19 cellular contexts compared by ENCODE assay signal in the genomic region with DNA sequence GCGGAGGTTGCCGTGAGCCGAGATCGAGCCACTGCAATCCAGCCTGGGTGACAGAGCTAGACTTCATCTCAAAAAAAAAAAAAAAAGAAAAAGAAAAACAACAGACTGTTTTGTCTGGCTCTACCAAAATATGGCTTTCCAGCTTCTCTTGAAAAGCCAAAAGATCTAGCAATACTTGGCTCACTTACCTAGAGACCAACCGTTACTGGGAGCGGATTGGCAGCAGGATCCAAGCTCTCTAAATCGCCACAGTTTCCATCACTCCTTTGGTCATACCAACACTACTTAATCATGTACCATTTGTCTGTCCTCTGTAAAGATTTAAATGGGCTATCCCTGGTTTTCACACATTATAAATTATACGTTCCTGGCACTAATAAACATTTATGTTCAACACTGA.
DNase-seq lines count a peak whose midpoint lies in the region; ATAC-seq and TF ChIP-seq lines count a peak whose summit lies in the region.
"Had no signal": no experiment of that assay in that cellular context is flagged by ENCODE, and none has a peak within 500 bp of the region (broad histone marks: within the 10 kb centered on the region; RNA-seq: fewer than 3 reads in every experiment).

No MANE protein-coding gene starts in this region.

- H3K4me3 ChIP-seq in right cardiac atrium (ENCODE audit: low read length) (no peak overlapping the region), fibroblast of the aortic adventitia (ENCODE audit: low read depth, low read length) (no peak overlapping the region), tibial artery (peak overlapping the region in 1 of 2 donors; percentile 6)
- H3K4me3 ChIP-seq: BLaER1 treated with 17β-estradiol and CSF1 and Interleukin-3, amounts not matched to agents 10 nM and 100 nM; GM12878; GM23248; HAP-1 had no signal

- ATAC-seq in right cardiac atrium = peak; percentile 78 to 82
- ATAC-seq: GM12878 had no signal

- intact Hi-C loops in right cardiac atrium (cut with DNase I) = no loop called here
- intact Hi-C loops in cardiac septum (cut with DNase I) = no loop called here
- intact Hi-C loops in tibial artery (cut with DNase I; ENCODE audit: low total_unique reads) = no loop called here

- H3K27ac ChIP-seq in right cardiac atrium (ENCODE audit: low read length) = no peak overlapping the region
- peak overlapping the region; percentile 25 to 61 for H3K27ac ChIP-seq in tibial artery
- H3K27ac ChIP-seq: BLaER1 treated with 17β-estradiol and CSF1 and Interleukin-3, amounts not matched to agents 10 nM and 100 nM; GM23248 had no signal

- WGBS in right cardiac atrium = 76% methylated on average over 8 of the region's 8 CpGs

- TF ChIP-seq CTCF in fibroblast of the aortic adventitia (IDR thresholded peaks at IDR 0.05; ENCODE audit: insufficient read depth, low read length) (no peak), tibial artery (IDR thresholded peaks at IDR 0.05) (no peak)

- H3K36me3 ChIP-seq in tibial artery = peaks cover 0 to 14% (median 0%) of the 10 kb centered on the region in 3 donors
- H3K36me3 ChIP-seq: HAP-1 had no signal

- H3K4me1 ChIP-seq in right cardiac atrium (ENCODE audit: control insufficient read depth, insufficient read depth, low read length) (no peaks in the 10 kb centered on the region), tibial artery (peaks cover 0 to 28% (median 0%) of the 10 kb centered on the region in 4 donors)
- H3K4me1 ChIP-seq: BLaER1 treated with 17β-estradiol and CSF1 and Interleukin-3, amounts not matched to agents 10 nM and 100 nM had no signal

- DNase-seq in right cardiac atrium = peak in 2 of 3 donors; percentile 25 to 41
- no peak for DNase-seq in cardiac septum (ENCODE audit: low spot score)
- peak; percentile 52 for DNase-seq in fibroblast of the aortic adventitia (ENCODE audit: low read depth)
- no peak for DNase-seq in tibial artery
- no peak for DNase-seq in NCI-H1105 (lab: John Stamatoyannopoulos, UW)
- no peak for DNase-seq in KBM-7
- DNase-seq in SKM-1 (lab: John Stamatoyannopoulos, UW; ENCODE audit: unreplicated experiment) = no peak
- DNase-seq: 8988T; CD4-positive, CD25-positive, alpha-beta regulatory T cell; CD8-positive, alpha-beta memory T cell; COR-L47; DMS 273 treated with DMSO at 0.1 percent for 48 hours; DMS53; DND-41; EL; GM23248 had no signal

- H3K9me3 ChIP-seq in right cardiac atrium (ENCODE audit: control insufficient read depth, low read length) (no peaks in the 10 kb centered on the region), tibial artery (no peaks in the 10 kb centered on the region)
- H3K9me3 ChIP-seq: BLaER1 treated with 17β-estradiol and CSF1 and Interleukin-3, amounts not matched to agents 10 nM and 100 nM; HAP-1 had no signal

- H3K27me3 ChIP-seq in right cardiac atrium (ENCODE audit: control insufficient read depth, insufficient read depth) (no peaks in the 10 kb centered on the region), tibial artery (no peaks in the 10 kb centered on the region)
- H3K27me3 ChIP-seq: BLaER1 treated with 17β-estradiol and CSF1 and Interleukin-3, amounts not matched to agents 10 nM and 100 nM had no signal

- in situ Hi-C loops in KBM-7 (cut with MboI; ENCODE audit: low pct_unique_long_range_greater_than_20kb, low sequenced_read_pairs) = no loop called here

Comparison
In these comparisons a context has a peak if more than half of its experiments do, and no peak if none do; other contexts are left out.
1. DNase-seq: peak in right cardiac atrium (2 of 3) and fibroblast of the aortic adventitia (single experiment); none in cardiac septum (single experiment), tibial artery (0 of 2), NCI-H1105 (single experiment), KBM-7 (single experiment) and SKM-1 (single experiment).